ENCODE assay signal across 8 cellular contexts in genomic region chr3:8629151-8630021, GRCh38. TPM values are rescaled to one million over a fixed set of nuclear protein-coding genes. Genes with fewer than 3 reads are reported as not detected.
DNase-seq lines count a peak whose midpoint lies in the region; ATAC-seq, FAIRE-seq and TF ChIP-seq lines count a peak whose summit lies in the region.

No MANE protein-coding gene starts in this region.

- H3K9me3 ChIP-seq in OCI-LY3 (ENCODE audit: insufficient read depth, low read length) (no peaks in the 10 kb centered on the region), GM12878 (replicated peaks; ENCODE audit: control insufficient read depth, insufficient read depth, low read length) (no peaks in the 10 kb centered on the region)

- no peaks in the 10 kb centered on the region for H3K79me2 ChIP-seq in OCI-LY3 (ENCODE audit: low read length)
- H3K79me2 ChIP-seq in GM12878 (ENCODE audit: control insufficient read depth, insufficient read depth, low read length) = no peaks in the 10 kb centered on the region

- H3K4me1 ChIP-seq in OCI-LY3 (ENCODE audit: low read length) = no peaks in the 10 kb centered on the region; the same call in 1 of the 2 replicates
- H3K4me1 ChIP-seq in GM12878 (ENCODE audit: control insufficient read depth, insufficient read depth, low read length) = 0 out of 2 replicates have a peak, but pooled peaks cover 3% of the 10 kb centered on the region

- ATAC-seq in GM12878 (peak; percentile 93), HG03025 (IDR thresholded peaks at IDR 0.05; ENCODE audit: low FRiP score, unreplicated experiment) (no peak)

- TF ChIP-seq RAD21 in GM12878 (IDR thresholded peaks at IDR 0.05; ENCODE audit: insufficient read depth, low read depth, low read length) = no peak

- WGBS in GM12878 (ENCODE audit: insufficient coverage, insufficient replicate concordance, low lambda C conversion rate, missing lambda C conversion rate) = 28% methylated on average over 8 of the region's 16 CpGs

- intact Hi-C loops in GM12878 (cut with micrococcal nuclease; ENCODE audit: unreplicated experiment) = loop anchor here (10.0 kb wide), 1 partner anchor 305 kb away; no protein-coding TSS in a partner anchor

- no TSS peak for BruUV-seq in GM12878 (replicated peaks; lab: Mats Ljungman, UMichigan)

- H3K4me2 ChIP-seq in OCI-LY3 (ENCODE audit: low read length) (peak overlapping the region; percentile 25; the same call in 1 of the 2 replicates), GM12878 (ENCODE audit: control insufficient read depth, insufficient read depth) (no peak overlapping the region)

- DNase-seq in EL = peak; percentile 95
- peak; percentile 87 for DNase-seq in H54 (ENCODE audit: insufficient read length, low spot score)
- peak; percentile 12 for DNase-seq in GM12878 (ENCODE audit: low read depth, low spot score)
- peak; percentile 37 for DNase-seq in mesenteric fat pad (ENCODE audit: low spot score)
- no peak for DNase-seq in type B pancreatic cell (ENCODE audit: extremely low spot score, unreplicated experiment)
- no peak for DNase-seq in progenitor cell of endocrine pancreas (ENCODE audit: low spot score, unreplicated experiment)

- RAD21 ChIA-PET in GM12878 (lab: Charles Lee; ENCODE audit: unreplicated experiment) = no interaction called here

- peaks cover 16% of the 10 kb centered on the region for H3K4me1 Mint-ChIP-seq in type B pancreatic cell (ENCODE audit: unreplicated experiment)
- peaks cover 2% of the 10 kb centered on the region for H3K4me1 Mint-ChIP-seq in progenitor cell of endocrine pancreas (ENCODE audit: low read depth)

- H3K9ac ChIP-seq in OCI-LY3 (ENCODE audit: low read length) (no peak overlapping the region), GM12878 (ENCODE audit: control insufficient read depth, insufficient read depth, low read length) (no peak overlapping the region)

- no peak overlapping the region for H3K4me3 ChIP-seq in OCI-LY3 (ENCODE audit: low read length)
- no peak overlapping the region for H3K4me3 ChIP-seq in GM12878

- POLR2A ChIA-PET in GM12878 (lab: Charles Lee) = no interaction called here

- no peaks in the 10 kb centered on the region for H3K27me3 ChIP-seq in OCI-LY3 (ENCODE audit: low read depth, low read length)
- H3K27me3 ChIP-seq in GM12878 (replicated peaks in 1 of 2; ENCODE audit: control insufficient read depth in 2 of 2, insufficient read depth in 2 of 2, low read length in 1 of 2) = peaks cover 0 to 3% of the 10 kb centered on the region in 2 experiments; a peak in 1 of 4 replicates

- TF ChIP-seq POLR2A in H54 (IDR thresholded peaks at IDR 0.05; ENCODE audit: low read depth, low read length) (no peak), GM12878 (IDR thresholded peaks at IDR 0.05; ENCODE audit: low read depth, low read length) (no peak)

- SMC1A ChIA-PET in GM12878 (lab: Charles Lee; ENCODE audit: uncharacterized antibody, unreplicated experiment) = interaction anchor here (1.2 kb wide), 1 partner anchor 187 kb away, joined by 3 read pairs; no protein-coding TSS in a partner anchor

- H3K36me3 ChIP-seq in OCI-LY3 (replicated peaks; ENCODE audit: low read depth, low read length) = no peaks in the 10 kb centered on the region
- H3K36me3 ChIP-seq in GM12878 (ENCODE audit: control insufficient read depth in 2 of 2, insufficient read depth in 2 of 2, low read length in 1 of 2) = no peaks in the 10 kb centered on the region

- no peak overlapping the region for H3K27ac ChIP-seq in OCI-LY3 (ENCODE audit: low read length)
- no peak overlapping the region for H3K27ac ChIP-seq in GM12878 (ENCODE audit: control insufficient read depth, insufficient read depth)

- TF ChIP-seq EP300 in GM12878 (IDR thresholded peaks at IDR 0.05; ENCODE audit: borderline replicate concordance in 1 of 2, control insufficient read depth in 1 of 2, low read depth in 2 of 2, low read length in 2 of 2) = no peak

- FAIRE-seq in H54 (lab: Jason Lieb, UNC) = peak; percentile 38
- no peak for FAIRE-seq in GM12878 (lab: Jason Lieb, UNC)

- no peak overlapping the region for H2AFZ ChIP-seq in OCI-LY3 (ENCODE audit: low read depth, low read length)
- H2AFZ ChIP-seq in GM12878 (ENCODE audit: control insufficient read depth, low read depth, low read length) = no peak overlapping the region

- CTCF ChIA-PET in GM12878 (lab: Yijun Ruan, JAX) = interaction anchor here (0.8 to 1.5 kb wide), 3 partner anchors 35 to 212 kb away, joined by 3 to 6 read pairs (median 3); no protein-coding TSS in a partner anchor

- TF ChIP-seq CTCF in OCI-LY3 (IDR thresholded peaks at IDR 0.05; ENCODE audit: low read depth, low read length) (no peak), GM12878 (IDR thresholded peaks at IDR 0.05 in 2 of 3, conservative IDR thresholded peaks at IDR 0.05 in 1 of 3; ENCODE audit: control insufficient read depth in 2 of 3, extremely low read depth in 1 of 3, insufficient read depth in 1 of 3, low read depth in 3 of 3, low read length in 3 of 3) (no peak), type B pancreatic cell (conservative IDR thresholded peaks at IDR 0.05) (no peak), progenitor cell of endocrine pancreas (IDR thresholded peaks at IDR 0.05; ENCODE audit: unreplicated experiment) (no peak)

- H3K9me3 Mint-ChIP-seq in type B pancreatic cell = no peaks in the 10 kb centered on the region
- no peaks in the 10 kb centered on the region for H3K9me3 Mint-ChIP-seq in progenitor cell of endocrine pancreas (ENCODE audit: low read depth)

- H3K27ac Mint-ChIP-seq in type B pancreatic cell (peak overlapping the region; percentile 84), progenitor cell of endocrine pancreas (no peak overlapping the region)

- H3K4me3 Mint-ChIP-seq in type B pancreatic cell = no peak overlapping the region
- no peak overlapping the region for H3K4me3 Mint-ChIP-seq in progenitor cell of endocrine pancreas (ENCODE audit: low read depth)

- H3K27me3 Mint-ChIP-seq in type B pancreatic cell (peaks cover 3% of the 10 kb centered on the region), progenitor cell of endocrine pancreas (peaks cover 38% of the 10 kb centered on the region)

- in situ Hi-C loops in GM12878 (cut with MboI) = no loop called here

- H3K36me3 Mint-ChIP-seq in type B pancreatic cell (no peaks in the 10 kb centered on the region), progenitor cell of endocrine pancreas (ENCODE audit: insufficient read depth) (no peaks in the 10 kb centered on the region)

- H4K20me1 ChIP-seq in OCI-LY3 (ENCODE audit: insufficient read depth, low read length) = no peaks in the 10 kb centered on the region
- H4K20me1 ChIP-seq in GM12878 (ENCODE audit: control insufficient read depth, insufficient read depth) = no peaks in the 10 kb centered on the region

TF ChIP-seq in GM12878, 131 proteins besides CTCF, POLR2A, EP300 and RAD21 (continues in another document):
- TF ChIP-seq EGR1 (IDR thresholded peaks at IDR 0.05; ENCODE audit: borderline replicate concordance in 1 of 2, low read depth in 2 of 2, low read length in 2 of 2) (peak in 1 of 2 experiments; percentile 55; a peak in 1 of 3 replicates), ZNF274 (IDR thresholded peaks at IDR 0.05; ENCODE audit: insufficient read depth, insufficient read length) (no peak), MYC (IDR thresholded peaks at IDR 0.05; ENCODE audit: insufficient read depth, insufficient read length, insufficient replicate concordance, low read length, severe bottlenecking) (no peak), CBFB (IDR thresholded peaks at IDR 0.05; ENCODE audit: low read depth) (no peak), SP1 (IDR thresholded peaks at IDR 0.05; ENCODE audit: low read depth, low read length) (no peak), JUNB (IDR thresholded peaks at IDR 0.05) (peak; percentile 47; the same call in 1 of the 2 replicates), MTA2 (IDR thresholded peaks at IDR 0.05; ENCODE audit: low read depth) (peak; percentile 45; the same call in 1 of the 2 replicates), DPF2 (IDR thresholded peaks at IDR 0.05) (peak; percentile 80), LARP7 (IDR thresholded peaks at IDR 0.05) (no peak), JUND (IDR thresholded peaks at IDR 0.05; ENCODE audit: low read depth, low read length) (peak; percentile 54; the same call in 1 of the 2 replicates), EED (IDR thresholded peaks at IDR 0.05; ENCODE audit: low read depth) (no peak; the same call in 1 of the 2 replicates), ASH2L (IDR thresholded peaks at IDR 0.05; ENCODE audit: borderline replicate concordance, low read depth) (no peak), IKZF2 (IDR thresholded peaks at IDR 0.05) (peak; percentile 77 to 88), BCL11A (IDR thresholded peaks at IDR 0.05; ENCODE audit: low read depth, low read length) (peak; percentile 29; the same call in 1 of the 2 replicates), NR2F1 (conservative IDR thresholded peaks at IDR 0.05) (0 out of 2 replicates have a peak, but pooled peaks have one; percentile 42)

RNA-seq across cellular contexts. Expression of gene SSUH2, which starts 15.2 kb away (rescaled TPM):
- 0.56 and 1.2 TPM in 2 replicates for total RNA-seq in GM12878 (2013; cell fraction: nucleolus; rRNA removed)
- total RNA-seq in GM12878 (2014; rRNA removed) (not detected in 2 replicates), GM12878 (2014; rRNA removed; fragmentation: Illumina TruSeq; extraction: Trizol) (not detected in 2 replicates), GM12878 (2021) (not detected in 2 replicates), mesenteric fat pad (0.45 TPM), type B pancreatic cell (ENCODE audit: low replicate concordance) (0.45 and 1.4 TPM in 2 replicates), progenitor cell of endocrine pancreas (0.57 and 0.62 TPM in 2 replicates)
- not detected for polyA plus RNA-seq in GM12878 (2011; ENCODE audit: low read depth)
- polyA plus RNA-seq in GM12878 (2011; rRNA removed) (0.09 and 0.26 TPM in 2 replicates), GM12878 (2014; fragmentation: Illumina TruSeq; extraction: Trizol) (not detected in 2 replicates), GM12878 (2014; fragmentation: Nextera tagmentation; extraction: Ambion mirVana) (not detected), GM12878 (2014; rRNA removed) (0.09 and 0.10 TPM in 2 replicates), GM12878 (2016; fragmentation: Nextera tagmentation; extraction: Ambion mirVana) (not detected)
- polyA plus RNA-seq in GM12878 (2011; cell fraction: cytosol; rRNA removed) = 0.13 and 0.16 TPM in 2 replicates
- polyA plus RNA-seq in GM12878 (2011; cell fraction: nucleus; rRNA removed) = 1.8 and 2.1 TPM in 2 replicates
- polyA plus RNA-seq in GM12878 (2012) = 0.08 TPM in 1 of 2 replicates, not detected in the other
- polyA minus RNA-seq in GM12878 (2011; rRNA and poly(A)+ RNA removed) = 0.36 and 0.51 TPM in 2 replicates
- polyA minus RNA-seq in GM12878 (2011; cell fraction: cytosol; rRNA and poly(A)+ RNA removed) = not detected in 2 replicates
- polyA minus RNA-seq in GM12878 (2011; cell fraction: nucleus; rRNA and poly(A)+ RNA removed) = 0.60 and 0.77 TPM in 2 replicates

Comparison
In these comparisons a context has a peak if more than half of its experiments do, and no peak if none do; other contexts are left out.
1. DNase-seq: peak in EL (single experiment), H54 (single experiment), GM12878 (single experiment) and mesenteric fat pad (single experiment); none in type B pancreatic cell (single experiment) and progenitor cell of endocrine pancreas (single experiment).